Comparison of ENCODE assay signal across 20 cellular contexts in the genomic region with DNA sequence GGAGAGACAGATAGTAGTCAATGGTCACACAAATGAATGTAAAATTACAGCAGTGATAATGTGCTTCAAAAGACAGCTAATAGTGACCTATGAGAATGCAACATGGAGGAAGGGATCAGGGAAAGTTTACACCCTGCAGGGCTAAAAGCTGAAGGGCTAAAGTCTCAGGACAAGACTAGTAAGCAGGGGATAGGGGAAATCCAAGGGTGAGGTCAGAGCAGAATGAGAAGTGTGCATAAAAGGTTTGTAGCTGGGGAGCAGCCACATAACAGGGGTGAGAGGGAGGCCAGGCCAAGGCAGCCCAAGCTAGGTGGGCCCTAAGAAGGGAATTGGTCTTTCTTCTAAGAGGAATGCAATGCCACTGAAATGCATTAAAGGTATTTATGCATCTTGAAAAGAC.
"Had no signal": no experiment of that assay in that cellular context is flagged by ENCODE, and none has a peak within 500 bp of the region (broad histone marks: within the 10 kb centered on the region; RNA-seq: fewer than 3 reads in every experiment).

No MANE protein-coding gene starts in this region.

- ATAC-seq: esophagus mucosa; gastrocnemius medialis; heart right ventricle; left lobe of liver; mucosa of descending colon; naive thymus-derived CD8-positive, alpha-beta T cell; right cardiac atrium; stimulated activated memory B cell treated with anti-CD40 and anti-IgM and Interleukin-4, amounts not matched to agents 10 μg/mL and 1 μg/mL and 100 μg/mL, for 72 hours had no signal

- H3K9me3 ChIP-seq: gastrocnemius medialis, mucosa of descending colon, ovary, tibial nerve had no signal

- H3K36me3 ChIP-seq: gastrocnemius medialis, heart right ventricle, ovary, tibial nerve had no signal

- DNase-seq: effector memory CD4-positive, alpha-beta T cell; gastrocnemius medialis; heart right ventricle; hypothalamus; kidney glomerular epithelial cell; mammary epithelial cell; mucosa of descending colon; naive thymus-derived CD8-positive, alpha-beta T cell; nucleus accumbens; ovary; right cardiac atrium; stimulated activated CD4-positive, alpha-beta T cell treated with anti-CD3 and anti-CD28 coated beads, Interleukin-1b, Interleukin-23, amount 100 ng/mL, for 48 hours; stimulated activated CD4-positive, alpha-beta T cell treated with anti-CD3 and anti-CD28 coated beads, Interleukin-4, amount 100 ng/mL, for 24 hours had no signal

- H3K9me3 Mint-ChIP-seq: naive thymus-derived CD8-positive, alpha-beta T cell had no signal

- H3K36me3 Mint-ChIP-seq: naive thymus-derived CD8-positive, alpha-beta T cell; stimulated activated memory B cell treated with anti-CD40 and anti-IgM and Interleukin-4, amounts not matched to agents 10 μg/mL and 1 μg/mL and 100 μg/mL, for 72 hours had no signal

- H3K4me3 ChIP-seq: gastrocnemius medialis, heart right ventricle, mucosa of descending colon, ovary, smooth muscle cell, tibial nerve had no signal

- H3K4me3 Mint-ChIP-seq: naive thymus-derived CD8-positive, alpha-beta T cell; stimulated activated memory B cell treated with anti-CD40 and anti-IgM and Interleukin-4, amounts not matched to agents 10 μg/mL and 1 μg/mL and 100 μg/mL, for 72 hours; stimulated activated naive CD8-positive, alpha-beta T cell treated with anti-CD3 and anti-CD28 coated beads, Interleukin-15, Interleukin-2, amounts not matched to agents 100 ng/mL and 50 ng/mL, for 24 hours had no signal

- H3K27ac Mint-ChIP-seq: naive thymus-derived CD8-positive, alpha-beta T cell; progenitor cell of endocrine pancreas; stimulated activated memory B cell treated with anti-CD40 and anti-IgM and Interleukin-4, amounts not matched to agents 10 μg/mL and 1 μg/mL and 100 μg/mL, for 72 hours; stimulated activated naive CD8-positive, alpha-beta T cell treated with anti-CD3 and anti-CD28 coated beads, Interleukin-15, Interleukin-2, amounts not matched to agents 100 ng/mL and 50 ng/mL, for 24 hours had no signal

- H3K27ac ChIP-seq: gastrocnemius medialis, heart right ventricle, ovary, tibial nerve had no signal

- H3K27me3 ChIP-seq: gastrocnemius medialis, ovary, tibial nerve had no signal

- H3K4me2 ChIP-seq: smooth muscle cell had no signal

- H3K4me1 ChIP-seq: gastrocnemius medialis, heart right ventricle, tibial nerve had no signal

- H3K4me1 Mint-ChIP-seq: naive thymus-derived CD8-positive, alpha-beta T cell; stimulated activated memory B cell treated with anti-CD40 and anti-IgM and Interleukin-4, amounts not matched to agents 10 μg/mL and 1 μg/mL and 100 μg/mL, for 72 hours had no signal

- H3K27me3 Mint-ChIP-seq: stimulated activated memory B cell treated with anti-CD40 and anti-IgM and Interleukin-4, amounts not matched to agents 10 μg/mL and 1 μg/mL and 100 μg/mL, for 72 hours; stimulated activated naive CD8-positive, alpha-beta T cell treated with anti-CD3 and anti-CD28 coated beads, Interleukin-15, Interleukin-2, amounts not matched to agents 100 ng/mL and 50 ng/mL, for 24 hours had no signal
